Comparison of ENCODE assay signal across 8 cellular contexts in genomic region chr20:47358672-47359532, GRCh38. TPM values are rescaled to one million over a fixed set of nuclear protein-coding genes. Genes with fewer than 3 reads are reported as not detected.
A peak's percentile ranks its signal among the peaks of the same experiment; 100 is the strongest.
DNase-seq lines count a peak whose midpoint lies in the region; ATAC-seq and TF ChIP-seq lines count a peak whose summit lies in the region.

No MANE protein-coding gene starts in this region.

- H4K20me1 ChIP-seq in PC-9 (ENCODE audit: insufficient read depth), result no peaks in the 10 kb centered on the region

- no peak overlapping the region for H3K4me3 ChIP-seq in CD4-positive, CD25-positive, alpha-beta regulatory T cell (ENCODE audit: low read depth, low read length)
- H3K4me3 ChIP-seq in HFF-Myc (replicated peaks; ENCODE audit: low read depth, low read length) (peak overlapping the region; percentile 32), PC-9 (peak overlapping the region; percentile 60), choroid plexus epithelial cell (ENCODE audit: low read depth, low read length) (no peak overlapping the region)

- H3K27me3 ChIP-seq in CD4-positive, CD25-positive, alpha-beta regulatory T cell (ENCODE audit: control insufficient read depth, insufficient read depth, low read length), result no peaks in the 10 kb centered on the region
- H3K27me3 ChIP-seq in PC-9 (ENCODE audit: insufficient read depth, low read depth), result no peaks in the 10 kb centered on the region

- no peaks in the 10 kb centered on the region for H3K36me3 ChIP-seq in CD4-positive, CD25-positive, alpha-beta regulatory T cell (ENCODE audit: control insufficient read depth, insufficient read depth, low read length)
- H3K36me3 ChIP-seq in PC-9 (ENCODE audit: low read depth), result peaks cover 9% of the 10 kb centered on the region

- H3K36me3 Mint-ChIP-seq in CD4-positive, CD25-positive, alpha-beta regulatory T cell, result peaks cover 10% of the 10 kb centered on the region

- no peak overlapping the region for H3K27ac ChIP-seq in CD4-positive, CD25-positive, alpha-beta regulatory T cell (ENCODE audit: insufficient read depth, low read length, poor library complexity, severe bottlenecking)
- H3K27ac ChIP-seq in PC-9, result peak overlapping the region; percentile 99

- BruUV-seq in PC-9 (replicated peaks; lab: Mats Ljungman, UMichigan), result TSS peak; percentile 15

- no peak overlapping the region; the same call in 1 of the 2 replicates for H2AFZ ChIP-seq in PC-9

- H3K9me3 ChIP-seq in CD4-positive, CD25-positive, alpha-beta regulatory T cell (ENCODE audit: control insufficient read depth in 2 of 2, low read length in 2 of 2), result no peaks in the 10 kb centered on the region
- no peaks in the 10 kb centered on the region for H3K9me3 ChIP-seq in PC-9 (ENCODE audit: insufficient read depth, low read depth)

- H3K4me1 ChIP-seq in CD4-positive, CD25-positive, alpha-beta regulatory T cell (ENCODE audit: control insufficient read depth, insufficient read depth, low read length, poor library complexity, severe bottlenecking), result peaks cover 40% of the 10 kb centered on the region
- H3K4me1 ChIP-seq in PC-9 (replicated peaks; ENCODE audit: insufficient read depth), result peaks cover 76% of the 10 kb centered on the region

- intact Hi-C loops in PC-9 (cut with micrococcal nuclease; ENCODE audit: unreplicated experiment), result loop anchor here (1.0 kb wide), 4 partner anchors 25 to 85 kb away; no protein-coding TSS in a partner anchor
- intact Hi-C loops in left colon (cut with DNase I, micrococcal nuclease), result no loop called here

- CTCF ChIA-PET in PC-9 (lab: Charles Lee), result interaction anchor here (0.6 to 1.8 kb wide), 3 partner anchors 24 to 251 kb away, joined by 4 to 8 read pairs (median 4); no protein-coding TSS in a partner anchor

- no peaks in the 10 kb centered on the region for H3K9me2 ChIP-seq in PC-9 (ENCODE audit: insufficient read depth)

- peaks cover 24 to 41% (median 30%) of the 10 kb centered on the region in 4 donors for H3K4me1 Mint-ChIP-seq in CD4-positive, CD25-positive, alpha-beta regulatory T cell
- peaks cover 54% of the 10 kb centered on the region for H3K4me1 Mint-ChIP-seq in stimulated activated naive CD8-positive, alpha-beta T cell treated with anti-CD3 and anti-CD28 coated beads, Interleukin-15, amount 100 ng/mL, for 72 hours

- no peaks in the 10 kb centered on the region for H3K27me3 Mint-ChIP-seq in CD4-positive, CD25-positive, alpha-beta regulatory T cell
- no peaks in the 10 kb centered on the region for H3K27me3 Mint-ChIP-seq in stimulated activated naive CD8-positive, alpha-beta T cell treated with anti-CD3 and anti-CD28 coated beads, Interleukin-15, amount 100 ng/mL, for 72 hours

- H3K4me2 ChIP-seq in PC-9, result peak overlapping the region; percentile 96

- no peak for DNase-seq in CD4-positive, CD25-positive, alpha-beta regulatory T cell
- DNase-seq in HFF-Myc (ENCODE audit: extremely low read depth, low read depth) (no peak), PC-9 (peak; percentile 92 to 100), choroid plexus epithelial cell (ENCODE audit: low read depth) (peak; percentile 98), left colon (peak; percentile 84 to 94)
- DNase-seq in stimulated activated naive CD8-positive, alpha-beta T cell treated with anti-CD3 and anti-CD28 coated beads, Interleukin-15, amount 100 ng/mL, for 72 hours, result no peak

- H3K9me3 Mint-ChIP-seq in CD4-positive, CD25-positive, alpha-beta regulatory T cell, result no peaks in the 10 kb centered on the region
- no peaks in the 10 kb centered on the region for H3K9me3 Mint-ChIP-seq in stimulated activated naive CD8-positive, alpha-beta T cell treated with anti-CD3 and anti-CD28 coated beads, Interleukin-15, amount 100 ng/mL, for 72 hours

- peaks cover 29% of the 10 kb centered on the region for H3K79me2 ChIP-seq in PC-9 (ENCODE audit: low read depth)

- POLR2A ChIA-PET in PC-9 (lab: Charles Lee; ENCODE audit: unreplicated experiment), result interaction anchor here (0.6 to 1.2 kb wide), 16 partner anchors 14 to 1424 kb away, joined by 3 to 25 read pairs (median 7); no protein-coding TSS in a partner anchor

- peak overlapping the region in 2 of 4 donors; percentile 26 to 84 for H3K4me3 Mint-ChIP-seq in CD4-positive, CD25-positive, alpha-beta regulatory T cell
- H3K4me3 Mint-ChIP-seq in stimulated activated naive CD8-positive, alpha-beta T cell treated with anti-CD3 and anti-CD28 coated beads, Interleukin-15, amount 100 ng/mL, for 72 hours, result no peak overlapping the region

- peak overlapping the region; percentile 66 to 99 (median 83) for H3K27ac Mint-ChIP-seq in CD4-positive, CD25-positive, alpha-beta regulatory T cell
- H3K27ac Mint-ChIP-seq in stimulated activated naive CD8-positive, alpha-beta T cell treated with anti-CD3 and anti-CD28 coated beads, Interleukin-15, amount 100 ng/mL, for 72 hours, result peak overlapping the region; percentile 82 to 99

- no peak for ATAC-seq in CD4-positive, CD25-positive, alpha-beta regulatory T cell (ENCODE audit: low read depth in 2 of 2)
- ATAC-seq in left colon, result peak; percentile 61
- ATAC-seq in stimulated activated naive CD8-positive, alpha-beta T cell treated with anti-CD3 and anti-CD28 coated beads, Interleukin-15, amount 100 ng/mL, for 72 hours, result no peak
- no peak for ATAC-seq in HG02642 (IDR thresholded peaks at IDR 0.05; ENCODE audit: poor library complexity, unreplicated experiment)
- ATAC-seq in GM19035 (IDR thresholded peaks at IDR 0.05; ENCODE audit: unreplicated experiment), result no peak

- H3F3A ChIP-seq in PC-9 (ENCODE audit: insufficient read depth, low read depth), result peaks cover 65% of the 10 kb centered on the region

- TF ChIP-seq CTCF in HFF-Myc (IDR thresholded peaks at IDR 0.05; ENCODE audit: low read depth, low read length, missing control alignments) (no peak), PC-9 (conservative IDR thresholded peaks at IDR 0.05) (no peak), choroid plexus epithelial cell (conservative IDR thresholded peaks at IDR 0.05; ENCODE audit: low read depth, low read length) (no peak)

RNA-seq across cellular contexts. Expression of gene ZMYND8, which starts 2.4 kb away (rescaled TPM):
- 47.2 TPM for total RNA-seq in CD4-positive, CD25-positive, alpha-beta regulatory T cell
- polyA plus RNA-seq in CD4-positive, CD25-positive, alpha-beta regulatory T cell, result 10 to 100 TPM in 1 of 4 donors, 1 to 10 TPM in 3; 7.5 to 10.4 (median 8.2) TPM
- 72.3 and 107 TPM in 2 replicates for total RNA-seq in PC-9 (2021)
- total RNA-seq in left colon, result 10 to 100 TPM; 42.8 to 48.4 TPM

Comparison
In these comparisons a context has a peak if more than half of its experiments do, and no peak if none do; other contexts are left out.
1. DNase-seq: peak in PC-9 (2 of 2), choroid plexus epithelial cell (single experiment) and left colon (2 of 2); none in CD4-positive, CD25-positive, alpha-beta regulatory T cell (0 of 3), HFF-Myc (single experiment) and stimulated activated naive CD8-positive, alpha-beta T cell treated with anti-CD3 and anti-CD28 coated beads, Interleukin-15, amount 100 ng/mL, for 72 hours (0 of 2).
2. H3K4me3 ChIP-seq: peak in HFF-Myc (single experiment) and PC-9 (single experiment); none in CD4-positive, CD25-positive, alpha-beta regulatory T cell (single experiment) and choroid plexus epithelial cell (single experiment).